10 cellular contexts compared by ENCODE assay signal in genomic region chr17:2057130-2057713, GRCh38. TPM values are rescaled to one million over a fixed set of nuclear protein-coding genes. Genes with fewer than 3 reads are reported as not detected.
DNase-seq lines count a peak whose midpoint lies in the region; ATAC-seq and TF ChIP-seq lines count a peak whose summit lies in the region.
"Had no signal": no experiment of that assay in that cellular context is flagged by ENCODE, and none has a peak within 500 bp of the region (broad histone marks: within the 10 kb centered on the region; RNA-seq: fewer than 3 reads in every experiment).

No MANE protein-coding gene starts in this region.

- intact Hi-C loops in left lung (cut with DNase I), result loop anchor here in 1 of 2 donors (5.0 kb wide), 1 partner anchor 185 kb away; no protein-coding TSS in a partner anchor

- in situ Hi-C loops in astrocyte of the spinal cord (cut with HindIII; ENCODE audit: low sequenced_read_pairs), result no loop called here

- H3K27me3 ChIP-seq in left lung (peaks cover 8 to 64% of the 10 kb centered on the region in 2 donors), subcutaneous abdominal adipose tissue (ENCODE audit: control insufficient read depth in 5 of 5, insufficient read depth in 4 of 5, low read length in 5 of 5) (peaks cover 6 to 39% (median 22%) of the 10 kb centered on the region in 5 donors)

- ATAC-seq in left lung, result no peak

- H3K4me3 ChIP-seq in astrocyte of the spinal cord (ENCODE audit: low read depth, low read length) (peak overlapping the region; percentile 59), left lung (peak overlapping the region; percentile 19 to 57), subcutaneous abdominal adipose tissue (ENCODE audit: low read depth in 1 of 5, low read length in 5 of 5) (peak overlapping the region in 4 of 5 donors; percentile 27 to 75 (median 35))

- peaks cover 26 to 73% of the 10 kb centered on the region in 2 donors for H3K4me1 ChIP-seq in left lung
- peaks cover 8 to 83% (median 56%) of the 10 kb centered on the region in 5 donors for H3K4me1 ChIP-seq in subcutaneous abdominal adipose tissue (ENCODE audit: control insufficient read depth in 5 of 5, insufficient read depth in 5 of 5, low read length in 5 of 5)

- H3K9ac ChIP-seq in subcutaneous abdominal adipose tissue (ENCODE audit: low read length in 5 of 5), result no peak overlapping the region

- H3K36me3 ChIP-seq in left lung (peaks cover 0 to 36% of the 10 kb centered on the region in 2 donors), subcutaneous abdominal adipose tissue (ENCODE audit: control insufficient read depth in 5 of 5, insufficient read depth in 5 of 5, low read length in 5 of 5) (peaks cover 0 to 29% (median 25%) of the 10 kb centered on the region in 5 donors)

- H3K27ac ChIP-seq in left lung (peak overlapping the region; percentile 66 to 82), subcutaneous abdominal adipose tissue (ENCODE audit: low read depth, low read length) (no peak overlapping the region)
- H3K27ac ChIP-seq: 22Rv1 had no signal

- no peaks in the 10 kb centered on the region for H3K9me3 ChIP-seq in left lung
- no peaks in the 10 kb centered on the region for H3K9me3 ChIP-seq in subcutaneous abdominal adipose tissue (ENCODE audit: control insufficient read depth in 5 of 5, low read length in 5 of 5)

- TF ChIP-seq CTCF in astrocyte of the spinal cord (IDR thresholded peaks at IDR 0.05; ENCODE audit: low read depth, low read length), result no peak
- no peak for TF ChIP-seq CTCF in left lung (IDR thresholded peaks at IDR 0.05)

- DNase-seq in DMS53 (lab: John Stamatoyannopoulos, UW) (peak; percentile 59), DMS53 treated with DMSO at 0.1 percent for 48 hours (lab: John Stamatoyannopoulos, UW; ENCODE audit: unreplicated experiment) (no peak), astrocyte of the spinal cord (ENCODE audit: low read depth, low spot score) (no peak), left lung (peak in 1 of 2 donors; percentile 85), T1000 (lab: John Stamatoyannopoulos, UW) (no peak), GOT3 (lab: John Stamatoyannopoulos, UW) (no peak)
- DNase-seq in stimulated activated CD4-positive, alpha-beta T cell treated with anti-CD3 and anti-CD28 coated beads, Interleukin-1b, Interleukin-23, amount 100 ng/mL, for 48 hours, result no peak
- DNase-seq: NCI-H2081 treated with DMSO at 0.1 percent for 48 hours had no signal

RNA-seq across cellular contexts. Expression of gene HIC1, which starts 2.3 kb away (rescaled TPM):
- 10 to 100 TPM; 25.5 to 28.2 TPM for total RNA-seq in left lung

RNA-seq across cellular contexts. Expression of gene OVCA2, which starts 15.4 kb away (rescaled TPM):
- total RNA-seq in left lung, result 10 to 100 TPM; 26.1 to 28.7 TPM

RNA-seq across cellular contexts. Expression of gene DPH1, which starts 27.3 kb away (rescaled TPM):
- total RNA-seq in left lung, result 10 to 100 TPM; 30.7 to 36.0 TPM

RNA-seq across cellular contexts. Expression of gene RTN4RL1, which starts 32.1 kb away (rescaled TPM):
- 1 to 10 TPM; 2.7 to 5.1 TPM for total RNA-seq in left lung
